1 cellular context compared by ENCODE assay signal in the genomic region with DNA sequence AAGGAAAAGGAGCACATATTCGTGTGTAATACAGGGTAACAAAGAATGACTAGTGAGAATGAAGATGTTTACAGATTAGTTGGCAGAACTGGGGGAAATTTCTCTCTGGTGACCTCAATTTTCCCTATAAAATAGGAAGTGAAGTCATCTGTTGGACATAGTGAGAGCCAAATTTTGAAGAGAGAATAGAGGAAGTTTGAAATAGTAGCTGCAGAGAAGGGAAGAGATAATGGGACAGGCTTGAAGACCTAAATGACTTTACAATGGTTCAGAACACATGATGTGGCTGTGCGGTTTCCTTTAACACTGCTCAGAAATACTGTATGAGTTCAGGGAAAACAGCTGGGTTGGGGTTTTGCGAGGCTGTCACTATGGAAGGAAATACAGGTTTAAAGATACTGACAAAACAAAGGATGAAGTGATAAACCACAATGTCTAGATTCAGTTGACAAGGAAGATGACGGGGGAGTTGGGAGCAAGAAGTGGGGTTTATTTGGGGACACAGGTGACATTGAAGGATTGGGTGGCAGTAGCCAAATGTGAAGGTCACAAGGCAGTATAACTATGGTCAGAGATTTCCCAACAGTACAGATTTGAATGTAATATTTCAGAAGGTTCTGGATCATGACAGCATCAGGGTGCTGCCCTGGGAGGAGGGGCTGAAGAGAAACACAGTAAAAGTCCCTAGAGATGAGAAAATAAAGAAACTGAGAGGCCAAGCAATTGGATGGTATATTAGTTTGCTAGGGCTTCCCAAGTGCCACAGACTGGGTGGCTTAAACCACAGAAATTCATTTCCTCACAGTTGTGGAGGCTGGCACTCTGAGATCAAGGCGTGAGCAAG.
TF ChIP-seq lines count a peak whose summit lies in the region.

No MANE protein-coding gene starts in this region.

TF ChIP-seq in GM12878, 131 proteins besides CTCF, POLR2A, EP300 and RAD21 (continued from another document and continues in another):
- TF ChIP-seq, protein P1, sequence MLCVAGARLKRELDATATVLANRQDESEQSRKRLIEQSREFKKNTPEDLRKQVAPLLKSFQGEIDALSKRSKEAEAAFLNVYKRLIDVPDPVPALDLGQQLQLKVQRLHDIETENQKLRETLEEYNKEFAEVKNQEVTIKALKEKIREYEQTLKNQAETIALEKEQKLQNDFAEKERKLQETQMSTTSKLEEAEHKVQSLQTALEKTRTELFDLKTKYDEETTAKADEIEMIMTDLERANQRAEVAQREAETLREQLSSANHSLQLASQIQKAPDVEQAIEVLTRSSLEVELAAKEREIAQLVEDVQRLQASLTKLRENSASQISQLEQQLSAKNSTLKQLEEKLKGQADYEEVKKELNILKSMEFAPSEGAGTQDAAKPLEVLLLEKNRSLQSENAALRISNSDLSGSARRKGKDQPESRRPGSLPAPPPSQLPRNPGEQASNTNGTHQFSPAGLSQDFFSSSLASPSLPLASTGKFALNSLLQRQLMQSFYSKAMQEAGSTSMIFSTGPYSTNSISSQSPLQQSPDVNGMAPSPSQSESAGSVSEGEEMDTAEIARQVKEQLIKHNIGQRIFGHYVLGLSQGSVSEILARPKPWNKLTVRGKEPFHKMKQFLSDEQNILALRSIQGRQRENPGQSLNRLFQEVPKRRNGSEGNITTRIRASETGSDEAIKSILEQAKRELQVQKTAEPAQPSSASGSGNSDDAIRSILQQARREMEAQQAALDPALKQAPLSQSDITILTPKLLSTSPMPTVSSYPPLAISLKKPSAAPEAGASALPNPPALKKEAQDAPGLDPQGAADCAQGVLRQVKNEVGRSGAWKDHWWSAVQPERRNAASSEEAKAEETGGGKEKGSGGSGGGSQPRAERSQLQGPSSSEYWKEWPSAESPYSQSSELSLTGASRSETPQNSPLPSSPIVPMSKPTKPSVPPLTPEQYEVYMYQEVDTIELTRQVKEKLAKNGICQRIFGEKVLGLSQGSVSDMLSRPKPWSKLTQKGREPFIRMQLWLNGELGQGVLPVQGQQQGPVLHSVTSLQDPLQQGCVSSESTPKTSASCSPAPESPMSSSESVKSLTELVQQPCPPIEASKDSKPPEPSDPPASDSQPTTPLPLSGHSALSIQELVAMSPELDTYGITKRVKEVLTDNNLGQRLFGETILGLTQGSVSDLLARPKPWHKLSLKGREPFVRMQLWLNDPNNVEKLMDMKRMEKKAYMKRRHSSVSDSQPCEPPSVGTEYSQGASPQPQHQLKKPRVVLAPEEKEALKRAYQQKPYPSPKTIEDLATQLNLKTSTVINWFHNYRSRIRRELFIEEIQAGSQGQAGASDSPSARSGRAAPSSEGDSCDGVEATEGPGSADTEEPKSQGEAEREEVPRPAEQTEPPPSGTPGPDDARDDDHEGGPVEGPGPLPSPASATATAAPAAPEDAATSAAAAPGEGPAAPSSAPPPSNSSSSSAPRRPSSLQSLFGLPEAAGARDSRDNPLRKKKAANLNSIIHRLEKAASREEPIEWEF (IDR thresholded peaks at IDR 0.05; ENCODE audit: insufficient replicate concordance, low read depth, low read length): peak; percentile 58
- TF ChIP-seq RB1 (IDR thresholded peaks at IDR 0.05; ENCODE audit: borderline replicate concordance): no peak
- TF ChIP-seq, protein P2, sequence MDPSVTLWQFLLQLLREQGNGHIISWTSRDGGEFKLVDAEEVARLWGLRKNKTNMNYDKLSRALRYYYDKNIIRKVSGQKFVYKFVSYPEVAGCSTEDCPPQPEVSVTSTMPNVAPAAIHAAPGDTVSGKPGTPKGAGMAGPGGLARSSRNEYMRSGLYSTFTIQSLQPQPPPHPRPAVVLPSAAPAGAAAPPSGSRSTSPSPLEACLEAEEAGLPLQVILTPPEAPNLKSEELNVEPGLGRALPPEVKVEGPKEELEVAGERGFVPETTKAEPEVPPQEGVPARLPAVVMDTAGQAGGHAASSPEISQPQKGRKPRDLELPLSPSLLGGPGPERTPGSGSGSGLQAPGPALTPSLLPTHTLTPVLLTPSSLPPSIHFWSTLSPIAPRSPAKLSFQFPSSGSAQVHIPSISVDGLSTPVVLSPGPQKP (IDR thresholded peaks at IDR 0.05; ENCODE audit: low read depth, low read length): no peak
- TF ChIP-seq GABPA (IDR thresholded peaks at IDR 0.05; ENCODE audit: low read depth): peak; percentile 68
- peak; percentile 61; the same call in 1 of the 2 replicates for TF ChIP-seq TBL1XR1 (IDR thresholded peaks at IDR 0.05; ENCODE audit: low read depth, low read length)
- TF ChIP-seq BRCA1 (IDR thresholded peaks at IDR 0.05; ENCODE audit: low read depth, low read length): no peak
- TF ChIP-seq, protein P3, sequence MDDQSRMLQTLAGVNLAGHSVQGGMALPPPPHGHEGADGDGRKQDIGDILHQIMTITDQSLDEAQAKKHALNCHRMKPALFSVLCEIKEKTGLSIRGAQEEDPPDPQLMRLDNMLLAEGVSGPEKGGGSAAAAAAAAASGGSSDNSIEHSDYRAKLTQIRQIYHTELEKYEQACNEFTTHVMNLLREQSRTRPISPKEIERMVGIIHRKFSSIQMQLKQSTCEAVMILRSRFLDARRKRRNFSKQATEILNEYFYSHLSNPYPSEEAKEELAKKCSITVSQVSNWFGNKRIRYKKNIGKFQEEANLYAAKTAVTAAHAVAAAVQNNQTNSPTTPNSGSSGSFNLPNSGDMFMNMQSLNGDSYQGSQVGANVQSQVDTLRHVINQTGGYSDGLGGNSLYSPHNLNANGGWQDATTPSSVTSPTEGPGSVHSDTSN (IDR thresholded peaks at IDR 0.05; ENCODE audit: insufficient replicate concordance, low read depth, low read length): peak; percentile 78
- TF ChIP-seq NR2C1 (IDR thresholded peaks at IDR 0.05): no peak
- TF ChIP-seq, protein P4, sequence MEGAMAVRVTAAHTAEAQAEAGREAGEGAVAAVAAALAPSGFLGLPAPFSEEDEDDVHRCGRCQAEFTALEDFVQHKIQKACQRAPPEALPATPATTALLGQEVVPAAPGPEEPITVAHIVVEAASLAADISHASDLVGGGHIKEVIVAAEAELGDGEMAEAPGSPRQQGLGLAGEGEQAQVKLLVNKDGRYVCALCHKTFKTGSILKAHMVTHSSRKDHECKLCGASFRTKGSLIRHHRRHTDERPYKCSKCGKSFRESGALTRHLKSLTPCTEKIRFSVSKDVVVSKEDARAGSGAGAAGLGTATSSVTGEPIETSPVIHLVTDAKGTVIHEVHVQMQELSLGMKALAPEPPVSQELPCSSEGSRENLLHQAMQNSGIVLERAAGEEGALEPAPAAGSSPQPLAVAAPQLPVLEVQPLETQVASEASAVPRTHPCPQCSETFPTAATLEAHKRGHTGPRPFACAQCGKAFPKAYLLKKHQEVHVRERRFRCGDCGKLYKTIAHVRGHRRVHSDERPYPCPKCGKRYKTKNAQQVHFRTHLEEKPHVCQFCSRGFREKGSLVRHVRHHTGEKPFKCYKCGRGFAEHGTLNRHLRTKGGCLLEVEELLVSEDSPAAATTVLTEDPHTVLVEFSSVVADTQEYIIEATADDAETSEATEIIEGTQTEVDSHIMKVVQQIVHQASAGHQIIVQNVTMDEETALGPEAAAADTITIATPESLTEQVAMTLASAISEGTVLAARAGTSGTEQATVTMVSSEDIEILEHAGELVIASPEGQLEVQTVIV (IDR thresholded peaks at IDR 0.05; ENCODE audit: borderline replicate concordance, partially characterized antibody): no peak
- TF ChIP-seq ZSCAN29 (IDR thresholded peaks at IDR 0.05): 0 out of 2 replicates have a peak, but pooled peaks have one; percentile 11
- peak; percentile 14 to 82; a peak in 1 of 4 replicates for TF ChIP-seq CEBPB (IDR thresholded peaks at IDR 0.05; ENCODE audit: borderline replicate concordance in 1 of 2, low read depth in 2 of 2, low read length in 2 of 2)
- no peak for TF ChIP-seq NFYA (IDR thresholded peaks at IDR 0.05; ENCODE audit: borderline replicate concordance, low read depth, low read length)
- TF ChIP-seq, protein P5, sequence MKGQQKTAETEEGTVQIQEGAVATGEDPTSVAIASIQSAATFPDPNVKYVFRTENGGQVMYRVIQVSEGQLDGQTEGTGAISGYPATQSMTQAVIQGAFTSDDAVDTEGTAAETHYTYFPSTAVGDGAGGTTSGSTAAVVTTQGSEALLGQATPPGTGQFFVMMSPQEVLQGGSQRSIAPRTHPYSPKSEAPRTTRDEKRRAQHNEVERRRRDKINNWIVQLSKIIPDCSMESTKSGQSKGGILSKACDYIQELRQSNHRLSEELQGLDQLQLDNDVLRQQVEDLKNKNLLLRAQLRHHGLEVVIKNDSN (IDR thresholded peaks at IDR 0.05; ENCODE audit: borderline replicate concordance, extremely low read length, insufficient read depth, low read depth, low read length): no peak
- no peak for TF ChIP-seq POLR2AphosphoS5 (IDR thresholded peaks at IDR 0.05; ENCODE audit: low read length)
- peak; percentile 45 for TF ChIP-seq TCF7 (IDR thresholded peaks at IDR 0.05; ENCODE audit: borderline replicate concordance)
- peak; percentile 91 for TF ChIP-seq EED (IDR thresholded peaks at IDR 0.05; ENCODE audit: low read depth)
- TF ChIP-seq JUND (IDR thresholded peaks at IDR 0.05; ENCODE audit: low read depth, low read length): no peak
- TF ChIP-seq, protein P6, sequence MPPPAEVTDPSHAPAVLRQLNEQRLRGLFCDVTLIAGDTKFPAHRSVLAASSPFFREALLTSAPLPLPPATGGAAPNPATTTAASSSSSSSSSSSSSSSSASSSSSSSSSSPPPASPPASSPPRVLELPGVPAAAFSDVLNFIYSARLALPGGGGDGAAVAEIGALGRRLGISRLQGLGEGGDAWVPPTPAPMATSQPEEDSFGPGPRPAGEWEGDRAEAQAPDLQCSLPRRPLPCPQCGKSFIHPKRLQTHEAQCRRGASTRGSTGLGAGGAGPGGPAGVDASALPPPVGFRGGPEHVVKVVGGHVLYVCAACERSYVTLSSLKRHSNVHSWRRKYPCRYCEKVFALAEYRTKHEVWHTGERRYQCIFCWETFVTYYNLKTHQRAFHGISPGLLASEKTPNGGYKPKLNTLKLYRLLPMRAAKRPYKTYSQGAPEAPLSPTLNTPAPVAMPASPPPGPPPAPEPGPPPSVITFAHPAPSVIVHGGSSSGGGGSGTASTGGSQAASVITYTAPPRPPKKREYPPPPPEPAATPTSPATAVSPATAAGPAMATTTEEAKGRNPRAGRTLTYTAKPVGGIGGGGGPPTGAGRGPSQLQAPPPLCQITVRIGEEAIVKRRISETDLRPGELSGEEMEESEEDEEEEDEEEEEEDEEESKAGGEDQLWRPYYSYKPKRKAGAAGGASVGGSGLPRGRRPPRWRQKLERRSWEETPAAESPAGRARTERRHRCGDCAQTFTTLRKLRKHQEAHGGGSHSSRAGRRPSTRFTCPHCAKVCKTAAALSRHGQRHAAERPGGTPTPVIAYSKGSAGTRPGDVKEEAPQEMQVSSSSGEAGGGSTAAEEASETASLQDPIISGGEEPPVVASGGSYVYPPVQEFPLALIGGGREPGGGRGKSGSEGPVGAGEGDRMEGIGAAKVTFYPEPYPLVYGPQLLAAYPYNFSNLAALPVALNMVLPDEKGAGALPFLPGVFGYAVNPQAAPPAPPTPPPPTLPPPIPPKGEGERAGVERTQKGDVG (CRISPR knock-in tag; IDR thresholded peaks at IDR 0.05): no peak
- TF ChIP-seq, protein P7, sequence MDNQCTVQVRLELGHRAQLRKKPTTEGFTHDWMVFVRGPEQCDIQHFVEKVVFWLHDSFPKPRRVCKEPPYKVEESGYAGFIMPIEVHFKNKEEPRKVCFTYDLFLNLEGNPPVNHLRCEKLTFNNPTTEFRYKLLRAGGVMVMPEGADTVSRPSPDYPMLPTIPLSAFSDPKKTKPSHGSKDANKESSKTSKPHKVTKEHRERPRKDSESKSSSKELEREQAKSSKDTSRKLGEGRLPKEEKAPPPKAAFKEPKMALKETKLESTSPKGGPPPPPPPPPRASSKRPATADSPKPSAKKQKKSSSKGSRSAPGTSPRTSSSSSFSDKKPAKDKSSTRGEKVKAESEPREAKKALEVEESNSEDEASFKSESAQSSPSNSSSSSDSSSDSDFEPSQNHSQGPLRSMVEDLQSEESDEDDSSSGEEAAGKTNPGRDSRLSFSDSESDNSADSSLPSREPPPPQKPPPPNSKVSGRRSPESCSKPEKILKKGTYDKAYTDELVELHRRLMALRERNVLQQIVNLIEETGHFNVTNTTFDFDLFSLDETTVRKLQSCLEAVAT (IDR thresholded peaks at IDR 0.05): peak; percentile 50; the same call in 1 of the 2 replicates
- no peak for TF ChIP-seq ZZZ3 (IDR thresholded peaks at IDR 0.05; ENCODE audit: control insufficient read depth, insufficient read length, low read depth)
- 0 out of 2 replicates have a peak, but pooled peaks have one; percentile 9 for TF ChIP-seq TAF1 (IDR thresholded peaks at IDR 0.05; ENCODE audit: borderline replicate concordance, low read depth, low read length)
- no peak for TF ChIP-seq KLF5 (IDR thresholded peaks at IDR 0.05; ENCODE audit: partially characterized antibody)
- no peak for TF ChIP-seq BCL11A (IDR thresholded peaks at IDR 0.05; ENCODE audit: low read depth, low read length)
- TF ChIP-seq, protein P8, sequence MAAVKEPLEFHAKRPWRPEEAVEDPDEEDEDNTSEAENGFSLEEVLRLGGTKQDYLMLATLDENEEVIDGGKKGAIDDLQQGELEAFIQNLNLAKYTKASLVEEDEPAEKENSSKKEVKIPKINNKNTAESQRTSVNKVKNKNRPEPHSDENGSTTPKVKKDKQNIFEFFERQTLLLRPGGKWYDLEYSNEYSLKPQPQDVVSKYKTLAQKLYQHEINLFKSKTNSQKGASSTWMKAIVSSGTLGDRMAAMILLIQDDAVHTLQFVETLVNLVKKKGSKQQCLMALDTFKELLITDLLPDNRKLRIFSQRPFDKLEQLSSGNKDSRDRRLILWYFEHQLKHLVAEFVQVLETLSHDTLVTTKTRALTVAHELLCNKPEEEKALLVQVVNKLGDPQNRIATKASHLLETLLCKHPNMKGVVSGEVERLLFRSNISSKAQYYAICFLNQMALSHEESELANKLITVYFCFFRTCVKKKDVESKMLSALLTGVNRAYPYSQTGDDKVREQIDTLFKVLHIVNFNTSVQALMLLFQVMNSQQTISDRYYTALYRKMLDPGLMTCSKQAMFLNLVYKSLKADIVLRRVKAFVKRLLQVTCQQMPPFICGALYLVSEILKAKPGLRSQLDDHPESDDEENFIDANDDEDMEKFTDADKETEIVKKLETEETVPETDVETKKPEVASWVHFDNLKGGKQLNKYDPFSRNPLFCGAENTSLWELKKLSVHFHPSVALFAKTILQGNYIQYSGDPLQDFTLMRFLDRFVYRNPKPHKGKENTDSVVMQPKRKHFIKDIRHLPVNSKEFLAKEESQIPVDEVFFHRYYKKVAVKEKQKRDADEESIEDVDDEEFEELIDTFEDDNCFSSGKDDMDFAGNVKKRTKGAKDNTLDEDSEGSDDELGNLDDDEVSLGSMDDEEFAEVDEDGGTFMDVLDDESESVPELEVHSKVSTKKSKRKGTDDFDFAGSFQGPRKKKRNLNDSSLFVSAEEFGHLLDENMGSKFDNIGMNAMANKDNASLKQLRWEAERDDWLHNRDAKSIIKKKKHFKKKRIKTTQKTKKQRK (IDR thresholded peaks at IDR 0.05; ENCODE audit: low read depth, low read length): no peak
- no peak for TF ChIP-seq RFX5 (IDR thresholded peaks at IDR 0.05; ENCODE audit: low read depth, low read length)
- TF ChIP-seq FOS (IDR thresholded peaks at IDR 0.05; ENCODE audit: borderline replicate concordance, extremely low read depth, insufficient read length): no peak
- TF ChIP-seq ZNF274 (IDR thresholded peaks at IDR 0.05; ENCODE audit: insufficient read depth, insufficient read length): no peak
- TF ChIP-seq IKZF1 (conservative IDR thresholded peaks at IDR 0.05): peak; percentile 96
- TF ChIP-seq SMARCA5 (IDR thresholded peaks at IDR 0.05): no peak
- peak; percentile 65; the same call in 1 of the 2 replicates for TF ChIP-seq SPI1 (IDR thresholded peaks at IDR 0.05; ENCODE audit: borderline replicate concordance, insufficient read depth, low read depth, low read length)
- TF ChIP-seq CHD4 (IDR thresholded peaks at IDR 0.05): no peak
- no peak for TF ChIP-seq KAT2A (conservative IDR thresholded peaks at IDR 0.05; ENCODE audit: control insufficient read depth, low read depth, low read length)
- no peak for TF ChIP-seq STAT3 (IDR thresholded peaks at IDR 0.05; ENCODE audit: low read depth, low read length)
- no peak for TF ChIP-seq MYB (IDR thresholded peaks at IDR 0.05; ENCODE audit: borderline replicate concordance, low read depth, low read length)
- no peak; the same call in 1 of the 2 replicates for TF ChIP-seq PML (IDR thresholded peaks at IDR 0.05; ENCODE audit: low read length)
